ENCODE assay signal across 8 cellular contexts in genomic region chr1:232793944-232794343, GRCh38. TPM values are rescaled to one million over a fixed set of nuclear protein-coding genes. Genes with fewer than 3 reads are reported as not detected.
DNase-seq lines count a peak whose midpoint lies in the region; ATAC-seq, FAIRE-seq and TF ChIP-seq lines count a peak whose summit lies in the region.

No MANE protein-coding gene starts in this region.

- no peaks in the 10 kb centered on the region for H3K9me3 ChIP-seq in ovary

- DNase-seq in EH (ENCODE audit: low read depth) (peak; percentile 62), HS-5 (ENCODE audit: low read depth) (peak; percentile 26), RPMI7951 (ENCODE audit: low read depth) (peak; percentile 65), ovary (no peak)

- TF ChIP-seq POLR2A in ovary (IDR thresholded peaks at IDR 0.05): no peak

- no peak overlapping the region for H3K27ac ChIP-seq in ovary

- no peaks in the 10 kb centered on the region for H3K27me3 ChIP-seq in ovary

- H3K4me3 ChIP-seq in ovary: no peak overlapping the region

- 14 to 35% (median 27%) methylated on average over 3 of the region's 3 CpGs for WGBS in ovary, 3 donors

- FAIRE-seq in islet of Langerhans (lab: Jason Lieb, UNC): peak; percentile 82

- ATAC-seq in HG02938 (IDR thresholded peaks at IDR 0.05; ENCODE audit: unreplicated experiment) (no peak), GM19395 (IDR thresholded peaks at IDR 0.05; ENCODE audit: unreplicated experiment) (no peak), GM18873 (IDR thresholded peaks at IDR 0.05; ENCODE audit: low FRiP score, unreplicated experiment) (no peak)

- H3K4me1 ChIP-seq in ovary (ENCODE audit: insufficient read depth): peaks cover 2% of the 10 kb centered on the region

- intact Hi-C loops in ovary (cut with DNase I): no loop called here

- TF ChIP-seq CTCF in ovary (IDR thresholded peaks at IDR 0.05): no peak

- H3K36me3 ChIP-seq in ovary: no peaks in the 10 kb centered on the region

- no peak for TF ChIP-seq EP300 in ovary (IDR thresholded peaks at IDR 0.05)

RNA-seq across cellular contexts. Expression of gene MAP10, which starts 11.3 kb away (rescaled TPM):
- total RNA-seq in RPMI7951 (2014; rRNA removed; shearing (Covaris generic)): 4.9 and 7.3 TPM in 2 replicates
- 1 to 10 TPM; 2.0 to 4.6 (median 2.7) TPM for total RNA-seq in ovary
- polyA plus RNA-seq in ovary: 1 to 10 TPM; 1.9 to 2.1 TPM

Comparison
In these comparisons a context has a peak if more than half of its experiments do, and no peak if none do; other contexts are left out.
1. DNase-seq: peak in EH (single experiment), HS-5 (single experiment) and RPMI7951 (single experiment); none in ovary (0 of 5).